Comparison of ENCODE assay signal across 19 cellular contexts in the genomic region with DNA sequence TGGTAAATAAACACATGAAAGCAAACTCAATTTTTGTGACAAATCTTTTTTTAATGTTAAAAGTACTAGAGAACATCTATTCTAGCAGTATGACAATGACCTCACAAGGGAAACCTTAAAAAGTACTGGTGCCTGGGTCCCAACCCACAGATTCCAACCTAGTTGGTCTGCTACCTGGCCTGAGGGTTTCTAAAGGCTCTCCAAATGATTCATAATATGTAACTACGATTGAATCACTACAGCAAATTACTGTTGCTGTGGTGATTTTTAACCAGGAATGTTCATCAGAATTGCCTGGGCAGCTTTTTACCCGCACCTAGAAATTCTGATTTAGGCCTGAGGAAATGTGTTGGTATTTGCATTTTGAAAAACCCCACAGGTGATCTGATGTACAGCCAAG. TPM values are rescaled to one million over a fixed set of nuclear protein-coding genes. Genes with fewer than 3 reads are reported as not detected.
DNase-seq lines count a peak whose midpoint lies in the region; ATAC-seq and TF ChIP-seq lines count a peak whose summit lies in the region.
"Had no signal": no experiment of that assay in that cellular context is flagged by ENCODE, and none has a peak within 500 bp of the region (broad histone marks: within the 10 kb centered on the region; RNA-seq: fewer than 3 reads in every experiment).

No MANE protein-coding gene starts in this region.

- CTCF ChIA-PET in MCF 10A (lab: Yijun Ruan, JAX): interaction anchor here (1.2 to 1.8 kb wide), 3 partner anchors 12 to 48 kb away, joined by 3 to 4 read pairs (median 3); no protein-coding TSS in a partner anchor

- H3K4me3 ChIP-seq in stomach smooth muscle (ENCODE audit: low read length in 2 of 2): no peak overlapping the region

- no peak for ATAC-seq in stimulated activated naive CD8-positive, alpha-beta T cell treated with anti-CD3 and anti-CD28 coated beads, Interleukin-15, amount 100 ng/mL, for 72 hours
- ATAC-seq: HCT116, Panc1 had no signal

- POLR2A ChIA-PET in MCF 10A (lab: Yijun Ruan, JAX): interaction anchor here (0.8 to 3.8 kb wide), 8 partner anchors 8 to 55 kb away, joined by 3 to 14 read pairs (median 4); no protein-coding TSS in a partner anchor

- H3K9me3 ChIP-seq in stomach smooth muscle (ENCODE audit: control insufficient read depth in 2 of 2, low read length in 2 of 2): no peaks in the 10 kb centered on the region
- H3K9me3 ChIP-seq: Caco-2 had no signal

- no peak overlapping the region for H3K4me3 Mint-ChIP-seq in stimulated activated naive CD8-positive, alpha-beta T cell treated with anti-CD3 and anti-CD28 coated beads, Interleukin-15, Interleukin-2, amounts not matched to agents 100 ng/mL and 50 ng/mL, for 24 hours
- H3K4me3 Mint-ChIP-seq in stimulated activated naive CD8-positive, alpha-beta T cell treated with anti-CD3 and anti-CD28 coated beads, Interleukin-15, amount 100 ng/mL, for 72 hours: no peak overlapping the region
- no peak overlapping the region for H3K4me3 Mint-ChIP-seq in MCF 10A (ENCODE audit: unreplicated experiment)

- TF ChIP-seq CTCF in MCF 10A (IDR thresholded peaks at IDR 0.05; ENCODE audit: unreplicated experiment): no peak

- peak overlapping the region; percentile 77 for H3K27ac ChIP-seq in stomach smooth muscle (ENCODE audit: low read length)

- H3K9ac ChIP-seq in stomach smooth muscle (ENCODE audit: low read length in 2 of 2): no peak overlapping the region

- H3K36me3 ChIP-seq in stomach smooth muscle (ENCODE audit: control insufficient read depth in 2 of 2, insufficient read depth in 2 of 2, low read length in 2 of 2): peaks cover 21 to 28% of the 10 kb centered on the region in 2 donors

- peak overlapping the region; percentile 31 for H3K27ac Mint-ChIP-seq in stimulated activated naive CD8-positive, alpha-beta T cell treated with anti-CD3 and anti-CD28 coated beads, Interleukin-15, Interleukin-2, amounts not matched to agents 100 ng/mL and 50 ng/mL, for 24 hours
- H3K27ac Mint-ChIP-seq in stimulated activated naive CD8-positive, alpha-beta T cell treated with anti-CD3 and anti-CD28 coated beads, Interleukin-15, amount 100 ng/mL, for 72 hours: no peak overlapping the region
- H3K27ac Mint-ChIP-seq in MCF 10A (ENCODE audit: low read depth, unreplicated experiment): peak overlapping the region; percentile 10

- H3K27me3 ChIP-seq in stomach smooth muscle (ENCODE audit: control insufficient read depth in 1 of 2, insufficient read depth in 2 of 2, low read length in 2 of 2): no peaks in the 10 kb centered on the region

- H3K36me3 Mint-ChIP-seq in stimulated activated naive CD8-positive, alpha-beta T cell treated with anti-CD3 and anti-CD28 coated beads, Interleukin-15, Interleukin-2, amounts not matched to agents 100 ng/mL and 50 ng/mL, for 24 hours (ENCODE audit: low read depth): peaks cover 82% of the 10 kb centered on the region
- H3K36me3 Mint-ChIP-seq in MCF 10A (ENCODE audit: insufficient read depth, unreplicated experiment): peaks cover 73% of the 10 kb centered on the region

- H3K27me3 Mint-ChIP-seq in stimulated activated naive CD8-positive, alpha-beta T cell treated with anti-CD3 and anti-CD28 coated beads, Interleukin-15, Interleukin-2, amounts not matched to agents 100 ng/mL and 50 ng/mL, for 24 hours: no peaks in the 10 kb centered on the region
- H3K27me3 Mint-ChIP-seq in stimulated activated naive CD8-positive, alpha-beta T cell treated with anti-CD3 and anti-CD28 coated beads, Interleukin-15, amount 100 ng/mL, for 72 hours: no peaks in the 10 kb centered on the region
- no peaks in the 10 kb centered on the region for H3K27me3 Mint-ChIP-seq in MCF 10A (ENCODE audit: insufficient read depth, unreplicated experiment)

- peaks cover 24% of the 10 kb centered on the region for H3K4me1 Mint-ChIP-seq in stimulated activated naive CD8-positive, alpha-beta T cell treated with anti-CD3 and anti-CD28 coated beads, Interleukin-15, Interleukin-2, amounts not matched to agents 100 ng/mL and 50 ng/mL, for 24 hours (ENCODE audit: low read depth)
- peaks cover 24% of the 10 kb centered on the region for H3K4me1 Mint-ChIP-seq in stimulated activated naive CD8-positive, alpha-beta T cell treated with anti-CD3 and anti-CD28 coated beads, Interleukin-15, amount 100 ng/mL, for 72 hours
- H3K4me1 Mint-ChIP-seq in MCF 10A (ENCODE audit: insufficient read depth, unreplicated experiment): peaks cover 12% of the 10 kb centered on the region

- intact Hi-C loops in MCF 10A (cut with micrococcal nuclease): no loop called here

- DNase-seq in stimulated activated naive CD8-positive, alpha-beta T cell treated with anti-CD3 and anti-CD28 coated beads, Interleukin-15, amount 100 ng/mL, for 72 hours: no peak
- DNase-seq in MCF 10A (ENCODE audit: unreplicated experiment) (peak; percentile 24), glomerular visceral epithelial cell (ENCODE audit: extremely low spot score) (peak; percentile 37), KG1 (lab: John Stamatoyannopoulos, UW) (no peak), HK-2 (ENCODE audit: unreplicated experiment) (no peak), retina (no peak)
- DNase-seq: C1 segment of cervical spinal cord, Caco-2, DMS53, Karpas-422, NCI-H1417 treated with DMSO at 0.1 percent for 48 hours, NCI-H2029, NCI-H2171 treated with DMSO at 0.1 percent for 48 hours, NCI-H82, SIG-M5 had no signal

- H3K9me3 Mint-ChIP-seq in stimulated activated naive CD8-positive, alpha-beta T cell treated with anti-CD3 and anti-CD28 coated beads, Interleukin-15, Interleukin-2, amounts not matched to agents 100 ng/mL and 50 ng/mL, for 24 hours: no peaks in the 10 kb centered on the region
- H3K9me3 Mint-ChIP-seq in stimulated activated naive CD8-positive, alpha-beta T cell treated with anti-CD3 and anti-CD28 coated beads, Interleukin-15, amount 100 ng/mL, for 72 hours: no peaks in the 10 kb centered on the region
- no peaks in the 10 kb centered on the region for H3K9me3 Mint-ChIP-seq in MCF 10A (ENCODE audit: unreplicated experiment)

- no TSS peak for BruUV-seq in MCF 10A (replicated peaks; lab: Mats Ljungman, UMichigan)

- peaks cover 25% of the 10 kb centered on the region for H3K4me1 ChIP-seq in stomach smooth muscle (ENCODE audit: control insufficient read depth, insufficient read depth, low read length)

RNA-seq across cellular contexts. Expression of a gene that starts 26.1 kb away (rescaled TPM):
- 20.0 and 23.9 TPM in 2 replicates for total RNA-seq in MCF 10A (2022)

RNA-seq across cellular contexts. Expression of a gene that starts 51.1 kb away (rescaled TPM):
- 53.2 and 73.8 TPM in 2 replicates for total RNA-seq in MCF 10A (2022)

Comparison
In these comparisons a context has a peak if more than half of its experiments do, and no peak if none do; other contexts are left out.
1. H3K27ac Mint-ChIP-seq: peak in stimulated activated naive CD8-positive, alpha-beta T cell treated with anti-CD3 and anti-CD28 coated beads, Interleukin-15, Interleukin-2, amounts not matched to agents 100 ng/mL and 50 ng/mL, for 24 hours (single experiment) and MCF 10A (single experiment); none in stimulated activated naive CD8-positive, alpha-beta T cell treated with anti-CD3 and anti-CD28 coated beads, Interleukin-15, amount 100 ng/mL, for 72 hours (0 of 2).
2. DNase-seq: peak in MCF 10A (single experiment) and glomerular visceral epithelial cell (single experiment); none in stimulated activated naive CD8-positive, alpha-beta T cell treated with anti-CD3 and anti-CD28 coated beads, Interleukin-15, amount 100 ng/mL, for 72 hours (0 of 2), KG1 (single experiment), HK-2 (single experiment) and retina (single experiment).